19 cellular contexts compared by ENCODE assay signal in genomic region chr6:72975346-72975745, GRCh38.
DNase-seq lines count a peak whose midpoint lies in the region; ATAC-seq and TF ChIP-seq lines count a peak whose summit lies in the region.
"Had no signal": no experiment of that assay in that cellular context is flagged by ENCODE, and none has a peak within 500 bp of the region (broad histone marks: within the 10 kb centered on the region; RNA-seq: fewer than 3 reads in every experiment).

No MANE protein-coding gene starts in this region.

- H3K4me1 Mint-ChIP-seq in activated CD8-positive, alpha-beta memory T cell treated with anti-CD3 and anti-CD28 coated beads, Interleukin-2, amount 10 ng/mL, durations not matched to agents 7 days and 5 days: peaks cover 9% of the 10 kb centered on the region
- H3K4me1 Mint-ChIP-seq in activated T-helper 17 cell treated with anti-CD3 and anti-CD28 coated beads, Interleukin-2, amount 50 U/mL, for 72 hours: no peaks in the 10 kb centered on the region

- no peak overlapping the region for H3K4me3 Mint-ChIP-seq in activated CD8-positive, alpha-beta memory T cell treated with anti-CD3 and anti-CD28 coated beads, Interleukin-2, amount 10 ng/mL, durations not matched to agents 7 days and 5 days
- no peak overlapping the region for H3K4me3 Mint-ChIP-seq in activated T-helper 17 cell treated with anti-CD3 and anti-CD28 coated beads, Interleukin-2, amount 50 U/mL, for 72 hours
- H3K4me3 Mint-ChIP-seq: activated B cell treated with CpG ODN at 0.5 μM for 24 hours; brain; dendritic cell treated with granulocyte-macrophage colony-stimulating factor and Interleukin-4, amounts not matched to agents 40 ng/mL and 50 ng/mL, for 4 days had no signal

- no peak for TF ChIP-seq CTCF in HFF-Myc (IDR thresholded peaks at IDR 0.05; ENCODE audit: low read depth, low read length, missing control alignments)
- TF ChIP-seq CTCF in KMS-11 (conservative IDR thresholded peaks at IDR 0.05; ENCODE audit: low read depth, low read length): no peak

- no peaks in the 10 kb centered on the region for H3K27me3 ChIP-seq in KMS-11 (ENCODE audit: insufficient read depth, low read depth)
- no peaks in the 10 kb centered on the region for H3K27me3 ChIP-seq in muscle layer of colon (ENCODE audit: control insufficient read depth in 1 of 2, insufficient read depth in 2 of 2, low read length in 2 of 2)
- H3K27me3 ChIP-seq: heart left ventricle had no signal

- H3K27ac Mint-ChIP-seq in activated CD8-positive, alpha-beta memory T cell treated with anti-CD3 and anti-CD28 coated beads, Interleukin-2, amount 10 ng/mL, durations not matched to agents 7 days and 5 days: no peak overlapping the region
- H3K27ac Mint-ChIP-seq in activated T-helper 17 cell treated with anti-CD3 and anti-CD28 coated beads, Interleukin-2, amount 50 U/mL, for 72 hours: no peak overlapping the region
- H3K27ac Mint-ChIP-seq: activated B cell treated with CpG ODN at 0.5 μM for 24 hours; dendritic cell treated with granulocyte-macrophage colony-stimulating factor and Interleukin-4, amounts not matched to agents 40 ng/mL and 50 ng/mL, for 4 days had no signal

- no peaks in the 10 kb centered on the region for H3K27me3 Mint-ChIP-seq in activated CD8-positive, alpha-beta memory T cell treated with anti-CD3 and anti-CD28 coated beads, Interleukin-2, amount 10 ng/mL, durations not matched to agents 7 days and 5 days
- no peaks in the 10 kb centered on the region for H3K27me3 Mint-ChIP-seq in activated T-helper 17 cell treated with anti-CD3 and anti-CD28 coated beads, Interleukin-2, amount 50 U/mL, for 72 hours
- H3K27me3 Mint-ChIP-seq: activated B cell treated with CpG ODN at 0.5 μM for 24 hours; dendritic cell treated with granulocyte-macrophage colony-stimulating factor and Interleukin-4, amounts not matched to agents 40 ng/mL and 50 ng/mL, for 4 days had no signal

- H3K9me3 Mint-ChIP-seq in activated CD8-positive, alpha-beta memory T cell treated with anti-CD3 and anti-CD28 coated beads, Interleukin-2, amount 10 ng/mL, durations not matched to agents 7 days and 5 days (ENCODE audit: low read depth): no peaks in the 10 kb centered on the region
- H3K9me3 Mint-ChIP-seq in activated T-helper 17 cell treated with anti-CD3 and anti-CD28 coated beads, Interleukin-2, amount 50 U/mL, for 72 hours: no peaks in the 10 kb centered on the region
- H3K9me3 Mint-ChIP-seq: dendritic cell treated with granulocyte-macrophage colony-stimulating factor and Interleukin-4, amounts not matched to agents 40 ng/mL and 50 ng/mL, for 4 days had no signal

- peak; percentile 65 for DNase-seq in HFF-Myc (ENCODE audit: extremely low read depth, low read depth)
- no peak for DNase-seq in activated CD8-positive, alpha-beta memory T cell treated with anti-CD3 and anti-CD28 coated beads, Interleukin-2, amount 10 ng/mL, durations not matched to agents 7 days and 5 days
- no peak for DNase-seq in kidney glomerular epithelial cell (lab: John Stamatoyannopoulos, UW)
- DNase-seq: activated B cell treated with CpG ODN at 0.5 μM for 24 hours; activated naive CD4-positive, alpha-beta T cell; erythroblast; GM23248; heart left ventricle; midbrain; NCI-H146; stimulated activated CD4-positive, alpha-beta T cell treated with anti-CD3 and anti-CD28 coated beads, Interleukin-12 subunit alpha, Interleukin-12 subunit beta, amount 100 ng/mL, for 4 hours had no signal

- H3K27ac ChIP-seq in KMS-11 (0 out of 2 replicates have a peak overlapping the region, but pooled peaks have one; percentile 16), muscle layer of colon (ENCODE audit: low read depth, low read length) (peak overlapping the region; percentile 13)
- H3K27ac ChIP-seq: C4-2B, GM23248, heart left ventricle had no signal

- CTCF ChIA-PET in activated CD8-positive, alpha-beta memory T cell treated with anti-CD3 and anti-CD28 coated beads, Interleukin-2, amount 10 ng/mL, durations not matched to agents 7 days and 5 days (lab: Charles Lee): no interaction called here

- ATAC-seq in GM18909 (IDR thresholded peaks at IDR 0.05; ENCODE audit: poor library complexity, unreplicated experiment) (peak; percentile 69), HG03469 (IDR thresholded peaks at IDR 0.05; ENCODE audit: unreplicated experiment) (no peak)
- no peak for ATAC-seq in activated CD8-positive, alpha-beta memory T cell treated with anti-CD3 and anti-CD28 coated beads, Interleukin-2, amount 10 ng/mL, durations not matched to agents 7 days and 5 days
- no peak for ATAC-seq in activated T-helper 17 cell treated with anti-CD3 and anti-CD28 coated beads, Interleukin-2, amount 50 U/mL, for 72 hours (replicated peaks)
- ATAC-seq: heart left ventricle had no signal

- no peaks in the 10 kb centered on the region for H3K9me3 ChIP-seq in muscle layer of colon (ENCODE audit: low read length)

- H3K36me3 Mint-ChIP-seq in activated CD8-positive, alpha-beta memory T cell treated with anti-CD3 and anti-CD28 coated beads, Interleukin-2, amount 10 ng/mL, durations not matched to agents 7 days and 5 days: peaks cover 2% of the 10 kb centered on the region
- no peaks in the 10 kb centered on the region for H3K36me3 Mint-ChIP-seq in activated T-helper 17 cell treated with anti-CD3 and anti-CD28 coated beads, Interleukin-2, amount 50 U/mL, for 72 hours (ENCODE audit: low read depth)
- H3K36me3 Mint-ChIP-seq: brain had no signal

- H3K9ac ChIP-seq in KMS-11 (no peak overlapping the region), muscle layer of colon (ENCODE audit: low read length) (no peak overlapping the region)
- H3K9ac ChIP-seq: GM23248 had no signal

- no peak overlapping the region for H2AFZ ChIP-seq in KMS-11 (ENCODE audit: low read depth)
- H2AFZ ChIP-seq: GM23248 had no signal

- no peaks in the 10 kb centered on the region for H4K20me1 ChIP-seq in KMS-11 (ENCODE audit: insufficient read depth)

- H3K4me1 ChIP-seq in KMS-11 (ENCODE audit: low read depth, poor library complexity, severe bottlenecking) (peaks cover 39% of the 10 kb centered on the region), muscle layer of colon (ENCODE audit: insufficient read depth, low read length) (peaks cover 16% of the 10 kb centered on the region)
- H3K4me1 ChIP-seq: heart left ventricle had no signal

- no peak overlapping the region; the same call in 1 of the 2 replicates for H3K4me2 ChIP-seq in KMS-11

- H3K4me3 ChIP-seq in HFF-Myc (replicated peaks; ENCODE audit: low read depth, low read length): no peak overlapping the region
- H3K4me3 ChIP-seq in KMS-11 (IDR thresholded peaks at IDR 0.05; ENCODE audit: insufficient read depth, low read depth, low read length): no peak overlapping the region
- H3K4me3 ChIP-seq in muscle layer of colon (ENCODE audit: low read depth in 1 of 2, low read length in 2 of 2): no peak overlapping the region
- H3K4me3 ChIP-seq: GM23248, heart left ventricle had no signal

- no peaks in the 10 kb centered on the region for H3K79me2 ChIP-seq in KMS-11 (ENCODE audit: insufficient read depth, low read depth)

- no peaks in the 10 kb centered on the region for H3K36me3 ChIP-seq in KMS-11 (ENCODE audit: insufficient read depth)
- H3K36me3 ChIP-seq in muscle layer of colon (ENCODE audit: insufficient read depth, low read length): no peaks in the 10 kb centered on the region
- H3K36me3 ChIP-seq: heart left ventricle had no signal
